Comparison of ENCODE assay signal across 8 cellular contexts in genomic region chr6:131134950-131135243, GRCh38. TPM values are rescaled to one million over a fixed set of nuclear protein-coding genes. Genes with fewer than 3 reads are reported as not detected.
DNase-seq lines count a peak whose midpoint lies in the region; ATAC-seq and TF ChIP-seq lines count a peak whose summit lies in the region.

No MANE protein-coding gene starts in this region.

- DNase-seq in GM04503 (ENCODE audit: low read depth) (peak; percentile 27), T-cell (no peak), fibroblast of mammary gland (ENCODE audit: low read depth) (no peak), psoas muscle (no peak), AG08396 (ENCODE audit: low spot score) (no peak), NCI-H2227 (lab: John Stamatoyannopoulos, UW; ENCODE audit: unreplicated experiment) (no peak), C1 segment of cervical spinal cord (lab: John Stamatoyannopoulos, UW) (no peak)
- DNase-seq in activated CD4-positive, alpha-beta T cell treated with anti-CD3 and anti-CD28 coated beads, Interleukin-2, amount 50 U/mL, for 4 hours = no peak

- no peaks in the 10 kb centered on the region for H3K9me3 ChIP-seq in psoas muscle

- H3K27ac ChIP-seq in psoas muscle = peak overlapping the region; percentile 92

- no peaks in the 10 kb centered on the region for H3K36me3 ChIP-seq in psoas muscle (ENCODE audit: insufficient read depth in 1 of 2, low read depth in 1 of 2)

- ATAC-seq in T-cell (replicated peaks in 1 of 4) (no peak), psoas muscle (no peak)

- H3K9me3 Mint-ChIP-seq in T-cell = no peaks in the 10 kb centered on the region

- 3 to 8% (median 3%) methylated on average over 4 of the region's 4 CpGs for WGBS in psoas muscle, 3 donors

- peak overlapping the region; percentile 63 for H3K4me3 ChIP-seq in fibroblast of mammary gland (ENCODE audit: control insufficient read depth, low read depth, low read length)
- H3K4me3 ChIP-seq in psoas muscle = peak overlapping the region; percentile 96

- H3K4me3 Mint-ChIP-seq in T-cell = peak overlapping the region; percentile 83 to 91 (median 90)

- TF ChIP-seq CTCF in fibroblast of mammary gland (conservative IDR thresholded peaks at IDR 0.05; ENCODE audit: control insufficient read depth, insufficient read depth, low read depth, low read length) (no peak), psoas muscle (IDR thresholded peaks at IDR 0.05) (no peak)

- POLR2A ChIA-PET in T-cell (lab: Charles Lee) = no interaction called here

- CTCF ChIA-PET in T-cell (lab: Charles Lee) = no interaction called here

- H3K27me3 Mint-ChIP-seq in T-cell = peaks cover 0 to 5% of the 10 kb centered on the region in 2 donors

- H3K36me3 Mint-ChIP-seq in T-cell = no peaks in the 10 kb centered on the region

- intact Hi-C loops in psoas muscle (cut with DNase I) = no loop called here

- H3K27ac Mint-ChIP-seq in T-cell = peak overlapping the region; percentile 92 to 94

- H3K4me1 ChIP-seq in psoas muscle = peaks cover 19% of the 10 kb centered on the region

- H3K27me3 ChIP-seq in psoas muscle (ENCODE audit: insufficient read depth in 3 of 3, low read length in 2 of 3) = no peaks in the 10 kb centered on the region

- H3K4me1 Mint-ChIP-seq in T-cell = peaks cover 26 to 36% (median 33%) of the 10 kb centered on the region in 3 donors

RNA-seq across cellular contexts. Expression of gene AKAP7, which starts 0.4 kb away (rescaled TPM):
- total RNA-seq in T-cell = 10 to 100 TPM in 4 of 5 donors, 1 to 10 TPM in 1; 9.4 to 14.0 (median 11.5) TPM
- total RNA-seq in psoas muscle = 10 to 100 TPM in 1 of 4 donors, 1 to 10 TPM in 3; 7.6 to 11.5 (median 9.9) TPM
- polyA plus RNA-seq in psoas muscle = 10 to 100 TPM in 1 of 3 donors, 1 to 10 TPM in 2; 1.3 to 11.0 (median 8.6) TPM
